ENCODE assay signal across 9 cellular contexts in the genomic region with DNA sequence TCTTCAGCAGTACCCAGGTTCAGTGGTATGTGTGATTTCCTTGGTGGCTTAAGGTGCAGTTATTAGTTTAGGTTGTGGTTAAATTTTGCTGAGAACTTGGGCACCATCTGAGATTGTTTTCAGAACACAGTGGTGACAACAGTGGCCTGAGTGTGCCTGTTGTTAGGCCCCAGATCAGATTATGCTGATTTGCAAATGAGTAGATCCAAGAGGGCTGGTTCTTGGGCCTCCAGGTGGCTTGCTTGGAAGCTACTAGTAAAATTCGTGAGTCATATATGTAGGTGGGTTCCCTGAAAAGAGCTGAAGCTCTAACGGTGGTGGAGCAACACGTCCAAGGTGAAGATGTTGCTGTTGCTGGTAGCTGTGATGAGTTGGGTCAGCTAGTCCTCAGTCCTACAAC.
"Had no signal": no experiment of that assay in that cellular context is flagged by ENCODE, and none has a peak within 500 bp of the region (broad histone marks: within the 10 kb centered on the region; RNA-seq: fewer than 3 reads in every experiment).

No MANE protein-coding gene starts in this region.

- DNase-seq: GM23248, GOT3, H7, H9, HCEC 1CT, HFFc6 had no signal

- H2AFZ ChIP-seq: GM23248, GM23338 had no signal

- H3K4me2 ChIP-seq: GM23338 had no signal

- H3K9ac ChIP-seq: GM23248 had no signal

- H3K36me3 ChIP-seq: HAP-1 had no signal

- H3K27ac ChIP-seq: GM23248 had no signal

- H3K9me3 ChIP-seq: HAP-1 had no signal

- H3K4me3 ChIP-seq: GM23248, GM23338, HAP-1 had no signal

- H3K4me1 ChIP-seq: HAP-1 had no signal

- ATAC-seq: GM23338, HCT116 had no signal
